Comparison of ENCODE assay signal across 8 cellular contexts in genomic region chr17:80855968-80856862, GRCh38.
DNase-seq lines count a peak whose midpoint lies in the region; ATAC-seq lines count a peak whose summit lies in the region.

No MANE protein-coding gene starts in this region.

- H3K27me3 Mint-ChIP-seq in activated naive CD8-positive, alpha-beta T cell, result no peaks in the 10 kb centered on the region

- DNase-seq in SKM-1 treated with dmso at 0.1 percent for 144 hours (lab: John Stamatoyannopoulos, UW; ENCODE audit: unreplicated experiment) (peak; percentile 36), islet precursor cell (peak; percentile 99), NCI-H2227 (lab: John Stamatoyannopoulos, UW; ENCODE audit: unreplicated experiment) (no peak), substantia nigra (lab: John Stamatoyannopoulos, UW) (no peak)
- peak; percentile 85 to 87 for DNase-seq in stimulated activated CD8-positive, alpha-beta memory T cell treated with anti-CD3 and anti-CD28 coated beads, Interleukin-15, amount 100 ng/mL, for 48 hours (ENCODE audit: low read depth in 2 of 2)

- H3K27ac Mint-ChIP-seq in activated naive CD8-positive, alpha-beta T cell, result peak overlapping the region; percentile 98

- H3K36me3 Mint-ChIP-seq in activated naive CD8-positive, alpha-beta T cell, result peaks cover 13% of the 10 kb centered on the region

- H3K4me3 Mint-ChIP-seq in activated naive CD8-positive, alpha-beta T cell, result peak overlapping the region; percentile 68

- no peak overlapping the region for H3K27ac ChIP-seq in substantia nigra (ENCODE audit: low read depth, low read length, poor library complexity, severe bottlenecking)

- peak; percentile 93 for ATAC-seq in GM18868 (IDR thresholded peaks at IDR 0.05; ENCODE audit: unreplicated experiment)
- peak; percentile 81 for ATAC-seq in HG03066 (IDR thresholded peaks at IDR 0.05; ENCODE audit: low read depth, unreplicated experiment)

- H3K9me3 Mint-ChIP-seq in activated naive CD8-positive, alpha-beta T cell (ENCODE audit: low read depth), result no peaks in the 10 kb centered on the region

- H3K4me1 Mint-ChIP-seq in activated naive CD8-positive, alpha-beta T cell (ENCODE audit: low read depth), result peaks cover 51% of the 10 kb centered on the region

Comparison
In these comparisons a context has a peak if more than half of its experiments do, and no peak if none do; other contexts are left out.
1. DNase-seq: peak in SKM-1 treated with dmso at 0.1 percent for 144 hours (single experiment), islet precursor cell (single experiment) and stimulated activated CD8-positive, alpha-beta memory T cell treated with anti-CD3 and anti-CD28 coated beads, Interleukin-15, amount 100 ng/mL, for 48 hours (2 of 2); none in NCI-H2227 (single experiment) and substantia nigra (0 of 49).